Comparison of ENCODE assay signal across 21 cellular contexts in genomic region chr20:11210611-11211010, GRCh38.
"Had no signal": no experiment of that assay in that cellular context is flagged by ENCODE, and none has a peak within 500 bp of the region (broad histone marks: within the 10 kb centered on the region; RNA-seq: fewer than 3 reads in every experiment).

No MANE protein-coding gene starts in this region.

- DNase-seq: dorsolateral prefrontal cortex; effector CD4-positive, alpha-beta T cell; head of caudate nucleus; left ventricle myocardium superior; lower lobe of right lung; natural killer cell; occipital lobe; ovary; retina; right lobe of liver; stimulated activated CD4-positive, alpha-beta T cell treated with anti-CD3 and anti-CD28 coated beads, Interleukin-4, amount 100 ng/mL, for 4 hours; stimulated activated naive CD8-positive, alpha-beta T cell treated with anti-CD3 and anti-CD28 coated beads, Interleukin-15, Interleukin-2, amounts not matched to agents 100 U/mL and 50 U/mL, for 24 hours; substantia nigra; testis; tibial artery; upper lobe of left lung had no signal

- H3K36me3 ChIP-seq: lower lobe of right lung, ovary, right lobe of liver, tibial artery, upper lobe of left lung had no signal

- H3K4me3 ChIP-seq: dorsolateral prefrontal cortex, lower lobe of right lung, ovary, right lobe of liver, testis, tibial artery, upper lobe of left lung had no signal

- H3K27ac ChIP-seq: dorsolateral prefrontal cortex, lower lobe of right lung, ovary, right lobe of liver, testis, tibial artery, upper lobe of left lung had no signal

- ATAC-seq: left ventricle myocardium superior; lower lobe of right lung; natural killer cell; right lobe of liver; stimulated activated memory B cell treated with anti-CD40 and anti-IgM and Interleukin-4, amounts not matched to agents 10 μg/mL and 1 μg/mL and 100 μg/mL, for 72 hours; stimulated activated naive CD8-positive, alpha-beta T cell treated with anti-CD3 and anti-CD28 coated beads, Interleukin-15, Interleukin-2, amounts not matched to agents 100 U/mL and 50 U/mL, for 24 hours had no signal

- H3K27me3 ChIP-seq: dorsolateral prefrontal cortex, ovary, right lobe of liver, testis, tibial artery, upper lobe of left lung had no signal

- FAIRE-seq: colon, frontal cortex, keratinocyte, urothelium cell line had no signal

- H3K9me3 ChIP-seq: lower lobe of right lung, ovary, right lobe of liver, testis, tibial artery, upper lobe of left lung had no signal

- H3K4me1 ChIP-seq: right lobe of liver, testis had no signal
